17 cellular contexts compared by ENCODE assay signal in the genomic region with DNA sequence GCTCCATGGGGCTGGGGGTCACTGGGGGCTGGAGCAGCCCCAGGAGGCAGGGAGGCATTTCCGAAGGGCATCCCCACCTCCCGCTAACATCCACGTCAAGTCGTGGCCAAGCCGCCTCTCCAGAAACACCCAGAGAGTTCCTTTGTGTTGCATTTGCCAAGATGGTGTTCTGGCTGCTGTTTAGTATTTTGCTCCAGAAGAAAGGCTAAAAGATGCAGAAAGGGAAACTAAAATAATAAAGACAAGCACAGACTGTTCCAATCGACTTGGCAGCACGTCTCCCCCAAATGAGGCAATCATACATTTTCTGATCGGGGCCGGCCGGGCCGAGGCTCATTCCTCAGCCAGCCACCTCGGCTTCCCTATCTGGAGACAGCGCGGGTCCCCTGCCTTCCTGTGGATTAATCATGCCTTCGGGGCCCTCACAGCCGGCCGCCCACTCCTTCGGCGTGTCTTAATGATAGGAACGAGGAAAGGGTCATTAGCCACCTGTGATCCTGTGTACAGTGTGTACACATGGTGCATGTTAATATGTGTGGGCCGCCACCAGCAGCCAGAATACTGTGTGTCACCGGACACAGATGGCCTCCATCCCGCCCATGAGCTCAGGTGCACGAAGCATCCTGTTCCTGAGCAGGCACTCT.
DNase-seq lines count a peak whose midpoint lies in the region; ATAC-seq and TF ChIP-seq lines count a peak whose summit lies in the region.
"Had no signal": no experiment of that assay in that cellular context is flagged by ENCODE, and none has a peak within 500 bp of the region (broad histone marks: within the 10 kb centered on the region; RNA-seq: fewer than 3 reads in every experiment).

No MANE protein-coding gene starts in this region.

- no peak overlapping the region for H2BK15ac ChIP-seq in neuronal stem cell (ENCODE audit: low read length)

- no peaks in the 10 kb centered on the region for H3K79me2 ChIP-seq in mammary epithelial cell (ENCODE audit: insufficient read depth, low read length)

- H3K4me2 ChIP-seq in mammary epithelial cell (ENCODE audit: insufficient read depth, low read depth, low read length) (no peak overlapping the region), neuronal stem cell (ENCODE audit: insufficient read depth, low read length, poor library complexity, severe bottlenecking) (no peak overlapping the region)

- H3K23ac ChIP-seq in neuronal stem cell (ENCODE audit: low read depth, low read length, poor library complexity) = no peak overlapping the region

- H3K27me3 ChIP-seq in breast epithelium (peaks cover 0 to 3% of the 10 kb centered on the region in 2 donors), mammary epithelial cell (ENCODE audit: insufficient read depth, low read length) (no peaks in the 10 kb centered on the region), gastroesophageal sphincter (no peaks in the 10 kb centered on the region), neuronal stem cell (ENCODE audit: control insufficient read depth in 3 of 3, insufficient read depth in 3 of 3, low read depth in 1 of 3, low read length in 3 of 3) (no peaks in the 10 kb centered on the region), vagina (no peaks in the 10 kb centered on the region)

- TF ChIP-seq EP300 in gastroesophageal sphincter (IDR thresholded peaks at IDR 0.05) = no peak

- H3K27ac ChIP-seq in breast epithelium (peak overlapping the region; percentile 83 to 96), mammary epithelial cell (ENCODE audit: insufficient read depth, low read depth, low read length) (no peak overlapping the region), gastroesophageal sphincter (peak overlapping the region in 3 of 4 donors; percentile 68 to 75 (median 74)), neuronal stem cell (replicated peaks; ENCODE audit: low read length) (no peak overlapping the region), vagina (peak overlapping the region; percentile 87)

- peak overlapping the region; percentile 41 for H3K18ac ChIP-seq in neuronal stem cell (ENCODE audit: low read length)

- WGBS in mammary epithelial cell (ENCODE audit: low coverage, missing lambda C conversion rate) = 61% methylated on average over 16 of the region's 24 CpGs
- 55 to 67% methylated on average over 2 to 6 of the region's 24 CpGs for WGBS in gastroesophageal sphincter (ENCODE audit: low coverage in 1 of 2), 2 donors
- WGBS in neuronal stem cell (ENCODE audit: extremely low coverage in 2 of 2, insufficient read length in 2 of 2, insufficient replicate concordance in 1 of 2), 2 donors = no CpG with 5 or more reads among the region's 24 CpGs

- H2BK5ac ChIP-seq in neuronal stem cell (ENCODE audit: low read length) = no peak overlapping the region

- no peaks in the 10 kb centered on the region for H3K9me3 ChIP-seq in breast epithelium
- no peaks in the 10 kb centered on the region for H3K9me3 ChIP-seq in mammary epithelial cell (replicated peaks; ENCODE audit: insufficient read depth, low read length)
- no peaks in the 10 kb centered on the region for H3K9me3 ChIP-seq in gastroesophageal sphincter
- H3K9me3 ChIP-seq in neuronal stem cell (replicated peaks in 1 of 2; ENCODE audit: control insufficient read depth in 2 of 2, insufficient read depth in 1 of 2, low read depth in 1 of 2, low read length in 2 of 2) = no peaks in the 10 kb centered on the region
- no peaks in the 10 kb centered on the region for H3K9me3 ChIP-seq in vagina
- H3K9me3 ChIP-seq: Caco-2 had no signal

- H2AFZ ChIP-seq in mammary epithelial cell (ENCODE audit: low read depth, low read length) (no peak overlapping the region), neuronal stem cell (ENCODE audit: low read length) (no peak overlapping the region)

- no peak overlapping the region for H4K8ac ChIP-seq in neuronal stem cell (ENCODE audit: low read depth, low read length)

- CTCF ChIA-PET in mammary epithelial cell (lab: Charles Lee; ENCODE audit: low non-redundant PET) = no interaction called here

- H3K36me3 ChIP-seq in breast epithelium (no peaks in the 10 kb centered on the region), mammary epithelial cell (ENCODE audit: insufficient read depth, low read length) (no peaks in the 10 kb centered on the region), gastroesophageal sphincter (no peaks in the 10 kb centered on the region), neuronal stem cell (replicated peaks in 1 of 2; ENCODE audit: control insufficient read depth in 2 of 2, insufficient read depth in 2 of 2, low read length in 2 of 2) (no peaks in the 10 kb centered on the region), vagina (no peaks in the 10 kb centered on the region)

- intact Hi-C loops in breast epithelium (cut with DNase I; ENCODE audit: low total_unique reads) = no loop called here
- intact Hi-C loops in mammary epithelial cell (cut with micrococcal nuclease) = no loop called here
- intact Hi-C loops in vagina (cut with DNase I) = no loop called here

- TF ChIP-seq POLR2A in breast epithelium (IDR thresholded peaks at IDR 0.05) = no peak
- no peak for TF ChIP-seq POLR2A in gastroesophageal sphincter (IDR thresholded peaks at IDR 0.05)
- no peak for TF ChIP-seq POLR2A in vagina (IDR thresholded peaks at IDR 0.05)

- no peaks in the 10 kb centered on the region for H3K79me1 ChIP-seq in neuronal stem cell (ENCODE audit: low read depth, low read length)

- H2AK5ac ChIP-seq in neuronal stem cell (ENCODE audit: low read depth, low read length) = no peak overlapping the region

- no TSS peak for BruUV-seq in mammary epithelial cell (replicated peaks; lab: Mats Ljungman, UMichigan)

- peak; percentile 74 for ATAC-seq in gastroesophageal sphincter
- ATAC-seq in GM21723 (IDR thresholded peaks at IDR 0.05; ENCODE audit: unreplicated experiment) = no peak
- ATAC-seq: effector memory CD8-positive, alpha-beta T cell; stimulated activated naive CD8-positive, alpha-beta T cell treated with anti-CD3 and anti-CD28 coated beads, Interleukin-15, Interleukin-2, amounts not matched to agents 100 U/mL and 50 U/mL, for 24 hours had no signal

- no peak overlapping the region for H3K14ac ChIP-seq in neuronal stem cell (ENCODE audit: low read length)

- H2BK120ac ChIP-seq in neuronal stem cell (ENCODE audit: low read depth, low read length) = peak overlapping the region; percentile 24

- no peak overlapping the region for H2BK12ac ChIP-seq in neuronal stem cell (ENCODE audit: low read length)

- in situ Hi-C loops in mammary epithelial cell (cut with MboI; ENCODE audit: low sequenced_read_pairs in 2 of 2) = no loop called here

- no peak overlapping the region for H4K91ac ChIP-seq in neuronal stem cell (ENCODE audit: low read depth, low read length, poor library complexity)

- no peaks in the 10 kb centered on the region for H3K4me1 ChIP-seq in breast epithelium
- peaks cover 10% of the 10 kb centered on the region for H3K4me1 ChIP-seq in mammary epithelial cell (ENCODE audit: insufficient read depth, low read length)
- H3K4me1 ChIP-seq in gastroesophageal sphincter = peaks cover 0 to 66% (median 12%) of the 10 kb centered on the region in 3 donors
- H3K4me1 ChIP-seq in neuronal stem cell (ENCODE audit: control insufficient read depth in 2 of 2, insufficient read depth in 1 of 2, low read depth in 1 of 2, low read length in 2 of 2) = peaks cover 1 to 19% of the 10 kb centered on the region in 2 donors
- H3K4me1 ChIP-seq in vagina = peaks cover 18% of the 10 kb centered on the region
- H3K4me1 ChIP-seq: Caco-2 had no signal

- no peak overlapping the region for H3K4ac ChIP-seq in neuronal stem cell (ENCODE audit: low read length)

- DNase-seq in breast epithelium (ENCODE audit: low spot score in 2 of 2) = peak in 1 of 2 donors; percentile 71
- DNase-seq in mammary epithelial cell = no peak
- DNase-seq in neuronal stem cell (ENCODE audit: low spot score) = no peak
- DNase-seq in vagina (ENCODE audit: extremely low spot score in 2 of 2) = no peak
- no peak for DNase-seq in germinal center (ENCODE audit: low spot score)
- no peak for DNase-seq in islet precursor cell
- DNase-seq: ACHN; activated effector memory CD4-positive, alpha-beta T cell treated with Interleukin-2 at 50 U/mL for 16 hours; Caco-2; effector memory CD8-positive, alpha-beta T cell; NCI-H1694; nephron progenitor cell; SHP77 treated with DMSO at 0.1 percent for 48 hours; stimulated activated naive CD8-positive, alpha-beta T cell treated with anti-CD3 and anti-CD28 coated beads, Interleukin-15, Interleukin-2, amounts not matched to agents 100 U/mL and 50 U/mL, for 24 hours; T-helper 9 cell had no signal

- TF ChIP-seq CTCF in breast epithelium (IDR thresholded peaks at IDR 0.05) (no peak), mammary epithelial cell (conservative IDR thresholded peaks at IDR 0.05 in 1 of 2, IDR thresholded peaks at IDR 0.05 in 1 of 2; ENCODE audit: extremely low read depth in 1 of 2, insufficient read depth in 1 of 2, low read depth in 1 of 2, low read length in 2 of 2) (no peak), gastroesophageal sphincter (IDR thresholded peaks at IDR 0.05) (no peak), vagina (IDR thresholded peaks at IDR 0.05) (no peak)

- no peaks in the 10 kb centered on the region for H4K20me1 ChIP-seq in mammary epithelial cell (ENCODE audit: insufficient read depth, low read length)

- H3K9ac ChIP-seq in mammary epithelial cell (ENCODE audit: insufficient read depth, low read length) = no peak overlapping the region
- no peak overlapping the region for H3K9ac ChIP-seq in neuronal stem cell (ENCODE audit: low read depth, low read length, poor library complexity)

- dilution Hi-C loops in mammary epithelial cell (cut with HindIII; ENCODE audit: low sequenced_read_pairs) = no loop called here

- H3K4me3 ChIP-seq in breast epithelium = peak overlapping the region in 1 of 3 donors; percentile 40
- no peak overlapping the region for H3K4me3 ChIP-seq in mammary epithelial cell (replicated peaks in 1 of 3; ENCODE audit: insufficient read depth in 1 of 3, low read depth in 2 of 3, low read length in 3 of 3)
- H3K4me3 ChIP-seq in gastroesophageal sphincter = no peak overlapping the region
- no peak overlapping the region for H3K4me3 ChIP-seq in neuronal stem cell (ENCODE audit: low read length in 2 of 2)
- H3K4me3 ChIP-seq in vagina = no peak overlapping the region

Comparison
In these comparisons a context has a peak if more than half of its experiments do, and no peak if none do; other contexts are left out.
1. H3K27ac ChIP-seq: peak in breast epithelium (2 of 2), gastroesophageal sphincter (3 of 4) and vagina (single experiment); none in mammary epithelial cell (single experiment) and neuronal stem cell (single experiment).